ENCODE assay signal across 8 cellular contexts in genomic region chr9:2158729-2159128, GRCh38.
DNase-seq lines count a peak whose midpoint lies in the region; ATAC-seq and TF ChIP-seq lines count a peak whose summit lies in the region.

No MANE protein-coding gene starts in this region.

- POLR2A ChIA-PET in activated CD4-positive, alpha-beta T cell treated with anti-CD3 and anti-CD28 coated beads for 36 hours (lab: Charles Lee), result no interaction called here

- no peak for ATAC-seq in activated CD4-positive, alpha-beta T cell treated with anti-CD3 and anti-CD28 coated beads for 36 hours
- ATAC-seq in activated naive CD8-positive, alpha-beta T cell treated with anti-CD3 and anti-CD28 coated beads, Interleukin-2, amount 50 U/mL, for 24 hours, result no peak
- ATAC-seq in HG02970 (IDR thresholded peaks at IDR 0.05; ENCODE audit: low FRiP score, unreplicated experiment) (no peak), HG03520 (IDR thresholded peaks at IDR 0.05; ENCODE audit: unreplicated experiment) (no peak), sciatic nerve (no peak)

- peaks cover 22% of the 10 kb centered on the region for H3K36me3 Mint-ChIP-seq in activated CD4-positive, alpha-beta T cell treated with anti-CD3 and anti-CD28 coated beads for 36 hours (ENCODE audit: low read depth)
- H3K36me3 Mint-ChIP-seq in activated naive CD8-positive, alpha-beta T cell treated with anti-CD3 and anti-CD28 coated beads, Interleukin-2, amount 50 U/mL, for 24 hours (ENCODE audit: low read depth), result peaks cover 11% of the 10 kb centered on the region

- no peak for TF ChIP-seq CTCF in testis (IDR thresholded peaks at IDR 0.05)

- H3K4me1 Mint-ChIP-seq in activated CD4-positive, alpha-beta T cell treated with anti-CD3 and anti-CD28 coated beads for 36 hours, result peaks cover 55% of the 10 kb centered on the region
- peaks cover 55% of the 10 kb centered on the region for H3K4me1 Mint-ChIP-seq in activated naive CD8-positive, alpha-beta T cell treated with anti-CD3 and anti-CD28 coated beads, Interleukin-2, amount 50 U/mL, for 24 hours

- no peaks in the 10 kb centered on the region for H3K27me3 ChIP-seq in testis

- peak overlapping the region; percentile 38 to 50 for H3K4me3 ChIP-seq in testis

- H3K9me3 ChIP-seq in testis, result no peaks in the 10 kb centered on the region

- no peak for TF ChIP-seq POLR2A in testis (IDR thresholded peaks at IDR 0.05)

- H3K9me3 Mint-ChIP-seq in activated CD4-positive, alpha-beta T cell treated with anti-CD3 and anti-CD28 coated beads for 36 hours (ENCODE audit: low read depth), result no peaks in the 10 kb centered on the region
- no peaks in the 10 kb centered on the region for H3K9me3 Mint-ChIP-seq in activated naive CD8-positive, alpha-beta T cell treated with anti-CD3 and anti-CD28 coated beads, Interleukin-2, amount 50 U/mL, for 24 hours

- DNase-seq in activated CD4-positive, alpha-beta T cell treated with anti-CD3 and anti-CD28 coated beads for 36 hours, result no peak
- DNase-seq in activated CD4-positive, alpha-beta T cell treated with anti-CD3 and anti-CD28 coated beads, Interleukin-2, amount 50 U/mL, for 4 hours, result no peak
- DNase-seq in activated naive CD8-positive, alpha-beta T cell treated with anti-CD3 and anti-CD28 coated beads, Interleukin-2, amount 50 U/mL, for 24 hours, result no peak
- peak; percentile 24 for DNase-seq in left kidney (ENCODE audit: low read depth, low spot score)
- no peak for DNase-seq in testis
- no peak for DNase-seq in sciatic nerve (ENCODE audit: low spot score)

- CTCF ChIA-PET in activated CD4-positive, alpha-beta T cell treated with anti-CD3 and anti-CD28 coated beads for 36 hours (lab: Charles Lee), result interaction anchor here (3.3 kb wide), 1 partner anchor 27 kb away, joined by 11 read pairs; no protein-coding TSS in a partner anchor

- H3K27ac ChIP-seq in testis, result peak overlapping the region; percentile 74 to 81

- H3K4me1 ChIP-seq in testis, result peaks cover 8% of the 10 kb centered on the region

- WGBS in testis, 2 donors, result 15 to 18% methylated on average over 3 of the region's 3 CpGs

- H3K27ac Mint-ChIP-seq in activated CD4-positive, alpha-beta T cell treated with anti-CD3 and anti-CD28 coated beads for 36 hours, result peak overlapping the region; percentile 99
- H3K27ac Mint-ChIP-seq in activated naive CD8-positive, alpha-beta T cell treated with anti-CD3 and anti-CD28 coated beads, Interleukin-2, amount 50 U/mL, for 24 hours, result peak overlapping the region; percentile 96

- intact Hi-C loops in activated CD4-positive, alpha-beta T cell treated with anti-CD3 and anti-CD28 coated beads for 36 hours (cut with DNase I, micrococcal nuclease), result loop anchor here (1.0 to 5.0 kb wide), 4 partner anchors 83 to 1369 kb away; partner anchors contain the start of genes RFX3 (in 1 of the 2) and SMARCA2 (in 1 of the 2)
- intact Hi-C loops in testis (cut with DNase I; ENCODE audit: low total_unique reads), result no loop called here
- intact Hi-C loops in sciatic nerve (cut with DNase I), result no loop called here

- no peaks in the 10 kb centered on the region for H3K36me3 ChIP-seq in testis (ENCODE audit: low read depth, missing control alignments)

- no peaks in the 10 kb centered on the region for H3K27me3 Mint-ChIP-seq in activated CD4-positive, alpha-beta T cell treated with anti-CD3 and anti-CD28 coated beads for 36 hours
- no peaks in the 10 kb centered on the region for H3K27me3 Mint-ChIP-seq in activated naive CD8-positive, alpha-beta T cell treated with anti-CD3 and anti-CD28 coated beads, Interleukin-2, amount 50 U/mL, for 24 hours

- peak overlapping the region; percentile 81 for H3K4me3 Mint-ChIP-seq in activated CD4-positive, alpha-beta T cell treated with anti-CD3 and anti-CD28 coated beads for 36 hours
- peak overlapping the region; percentile 85 for H3K4me3 Mint-ChIP-seq in activated naive CD8-positive, alpha-beta T cell treated with anti-CD3 and anti-CD28 coated beads, Interleukin-2, amount 50 U/mL, for 24 hours

Comparison
In these comparisons a context has a peak if more than half of its experiments do, and no peak if none do; other contexts are left out.
1. intact Hi-C loops: an anchor here in activated CD4-positive, alpha-beta T cell treated with anti-CD3 and anti-CD28 coated beads for 36 hours (1.0 to 5.0 kb wide); none called in testis and sciatic nerve.